ENCODE assay signal across 27 cellular contexts in the genomic region with DNA sequence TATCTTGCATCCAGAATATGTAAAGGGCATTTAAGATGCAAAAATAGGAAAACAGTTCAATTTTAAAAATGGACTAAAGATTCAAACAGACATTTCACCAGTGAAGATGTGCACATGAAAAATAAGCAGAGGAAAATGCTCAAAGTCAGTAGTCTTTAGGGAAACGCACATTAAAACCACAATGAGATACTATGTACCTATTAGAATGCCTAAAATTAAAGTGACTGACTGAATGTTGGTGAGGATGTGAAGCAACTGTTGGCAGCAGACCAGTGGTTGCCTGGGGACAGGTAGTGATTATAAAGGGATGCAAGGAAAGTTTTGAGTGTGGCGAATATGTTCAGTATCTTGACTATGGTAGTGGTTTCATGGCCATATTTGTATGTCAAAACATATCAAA.
"Had no signal": no experiment of that assay in that cellular context is flagged by ENCODE, and none has a peak within 500 bp of the region (broad histone marks: within the 10 kb centered on the region; RNA-seq: fewer than 3 reads in every experiment).

No MANE protein-coding gene starts in this region.

- ATAC-seq: esophagus mucosa; gastrocnemius medialis; heart right ventricle; left cardiac atrium; left lung; left ventricle myocardium superior; lower lobe of right lung; naive thymus-derived CD4-positive, alpha-beta T cell had no signal

- DNase-seq: colonic mucosa; cortex of kidney; dermis blood vessel endothelial cell; dorsolateral prefrontal cortex; effector CD4-positive, alpha-beta T cell; effector memory CD4-positive, alpha-beta T cell; erythroblast; esophagus squamous epithelium; foreskin fibroblast; foreskin melanocyte; gastrocnemius medialis; glutamatergic neuron; head of caudate nucleus; heart right ventricle; hippocampal formation; left cardiac atrium; left lung; left ventricle myocardium superior; lower lobe of right lung; mesendoderm; midbrain; naive thymus-derived CD4-positive, alpha-beta T cell had no signal

- H3K27me3 Mint-ChIP-seq: naive thymus-derived CD4-positive, alpha-beta T cell had no signal

- H3K4me3 Mint-ChIP-seq: memory B cell; naive thymus-derived CD4-positive, alpha-beta T cell had no signal

- H3K27ac Mint-ChIP-seq: memory B cell; naive thymus-derived CD4-positive, alpha-beta T cell had no signal

- H3K4me1 Mint-ChIP-seq: memory B cell had no signal

- H3K36me3 Mint-ChIP-seq: memory B cell had no signal

- FAIRE-seq: endothelial cell of umbilical vein, islet of Langerhans, keratinocyte had no signal

- H3K9me3 Mint-ChIP-seq: memory B cell; naive thymus-derived CD4-positive, alpha-beta T cell had no signal
